21 cellular contexts compared by ENCODE assay signal in the genomic region with DNA sequence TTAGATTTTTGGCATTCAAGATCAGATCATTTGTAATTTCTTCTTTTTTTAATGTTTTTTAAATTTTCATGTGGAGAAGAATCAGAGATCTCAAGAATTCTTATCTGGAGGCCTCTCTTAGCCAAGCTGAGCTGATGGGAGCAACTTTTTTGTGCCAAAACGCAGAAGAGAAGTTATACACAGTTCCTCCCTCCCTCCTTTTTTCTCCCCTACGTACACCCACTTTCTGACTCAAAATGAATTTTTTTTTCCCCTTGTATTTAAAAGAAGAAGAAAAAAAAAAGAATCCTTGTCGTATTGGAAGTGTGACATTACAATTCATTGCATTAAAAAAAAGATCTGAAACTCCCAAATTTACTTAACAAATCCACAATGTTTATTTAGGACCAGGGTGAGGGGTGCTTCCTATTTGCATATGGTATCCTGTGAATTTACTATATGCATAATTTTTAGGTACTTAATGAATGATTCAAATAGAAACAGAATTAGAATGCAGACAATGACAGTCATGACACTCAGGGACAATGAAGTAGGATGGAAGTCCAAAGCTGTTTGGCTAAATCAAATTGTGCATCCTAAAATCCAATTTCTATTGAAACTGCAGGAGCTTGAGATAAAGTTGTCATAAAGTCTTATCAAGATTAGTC. TPM values are rescaled to one million over a fixed set of nuclear protein-coding genes. Genes with fewer than 3 reads are reported as not detected.
DNase-seq lines count a peak whose midpoint lies in the region; ATAC-seq and TF ChIP-seq lines count a peak whose summit lies in the region.
"Had no signal": no experiment of that assay in that cellular context is flagged by ENCODE, and none has a peak within 500 bp of the region (broad histone marks: within the 10 kb centered on the region; RNA-seq: fewer than 3 reads in every experiment).

No MANE protein-coding gene starts in this region.

- H3K4me3 ChIP-seq in left ventricle myocardium inferior (no peak overlapping the region), OCI-LY7 (ENCODE audit: low read depth, low read length, poor library complexity, severe bottlenecking) (no peak overlapping the region), osteoblast (ENCODE audit: insufficient read depth, low read length) (no peak overlapping the region)
- H3K4me3 ChIP-seq: Peyer's patch had no signal

- no peaks in the 10 kb centered on the region for H3K9me3 Mint-ChIP-seq in activated CD8-positive, alpha-beta T cell treated with anti-CD3 and anti-CD28 coated beads, Interleukin-2, amount 10 ng/mL, durations not matched to agents 7 days and 5 days (ENCODE audit: insufficient read depth)
- H3K9me3 Mint-ChIP-seq: CD4-positive, alpha-beta T cell had no signal

- intact Hi-C loops in left ventricle myocardium inferior (cut with micrococcal nuclease) (no loop called here), Right ventricle myocardium inferior (cut with DNase I) (loop anchor here (5.0 kb wide), 1 partner anchor 33 kb away; no protein-coding TSS in a partner anchor), OCI-LY7 (cut with micrococcal nuclease; ENCODE audit: unreplicated experiment) (no loop called here)

- H3K27ac ChIP-seq in left ventricle myocardium inferior (replicated peaks): peak overlapping the region; percentile 7
- no peak overlapping the region for H3K27ac ChIP-seq in OCI-LY7 (ENCODE audit: low read depth, low read length, poor library complexity, severe bottlenecking)
- peak overlapping the region; percentile 97 for H3K27ac ChIP-seq in osteoblast (ENCODE audit: low read depth, low read length)
- H3K27ac ChIP-seq: 22Rv1, KMS-11, Peyer's patch had no signal

- no peak overlapping the region for H3K4me3 Mint-ChIP-seq in activated CD8-positive, alpha-beta T cell treated with anti-CD3 and anti-CD28 coated beads, Interleukin-2, amount 10 ng/mL, durations not matched to agents 7 days and 5 days
- H3K4me3 Mint-ChIP-seq: CD4-positive, alpha-beta T cell had no signal

- ATAC-seq in Right ventricle myocardium inferior (no peak), SK-N-SH treated with all-trans-retinoic acid at 6 μM for 48 hours (no peak), HG02973 (IDR thresholded peaks at IDR 0.05; ENCODE audit: unreplicated experiment) (no peak)
- ATAC-seq in activated CD8-positive, alpha-beta T cell treated with anti-CD3 and anti-CD28 coated beads, Interleukin-2, amount 10 ng/mL, durations not matched to agents 7 days and 5 days: no peak

- H4K20me1 ChIP-seq in OCI-LY7 (ENCODE audit: insufficient read depth, low read length) (no peaks in the 10 kb centered on the region), osteoblast (ENCODE audit: insufficient read depth, low read length) (no peaks in the 10 kb centered on the region)

- POLR2A ChIA-PET in OCI-LY7 (lab: Charles Lee): interaction anchor here (0.5 to 0.6 kb wide), 2 partner anchors 336 to 747 kb away, joined by 3 read pairs; no protein-coding TSS in a partner anchor
- POLR2A ChIA-PET in activated CD8-positive, alpha-beta T cell treated with anti-CD3 and anti-CD28 coated beads, Interleukin-2, amount 10 ng/mL, durations not matched to agents 7 days and 5 days (lab: Charles Lee): no interaction called here

- H3K4me1 ChIP-seq in left ventricle myocardium inferior (peaks cover 69% of the 10 kb centered on the region), OCI-LY7 (ENCODE audit: insufficient read depth, low read length, poor library complexity, severe bottlenecking) (peaks cover 88% of the 10 kb centered on the region), osteoblast (ENCODE audit: insufficient read depth, low read length) (peaks cover 69% of the 10 kb centered on the region)
- H3K4me1 ChIP-seq: Caco-2, Peyer's patch had no signal

- H3K36me3 ChIP-seq in left ventricle myocardium inferior (no peaks in the 10 kb centered on the region), OCI-LY7 (ENCODE audit: insufficient read depth, low read length) (no peaks in the 10 kb centered on the region), osteoblast (ENCODE audit: insufficient read depth, low read length) (no peaks in the 10 kb centered on the region)
- H3K36me3 ChIP-seq: Peyer's patch had no signal

- H3K36me3 Mint-ChIP-seq in activated CD8-positive, alpha-beta T cell treated with anti-CD3 and anti-CD28 coated beads, Interleukin-2, amount 10 ng/mL, durations not matched to agents 7 days and 5 days (ENCODE audit: low read depth): no peaks in the 10 kb centered on the region

- no peaks in the 10 kb centered on the region for H3K9me2 ChIP-seq in OCI-LY7 (ENCODE audit: insufficient read depth, low read length)

- no peak overlapping the region for H3K27ac Mint-ChIP-seq in activated CD8-positive, alpha-beta T cell treated with anti-CD3 and anti-CD28 coated beads, Interleukin-2, amount 10 ng/mL, durations not matched to agents 7 days and 5 days
- H3K27ac Mint-ChIP-seq: CD4-positive, alpha-beta T cell had no signal

- H3K4me2 ChIP-seq in OCI-LY7 (ENCODE audit: low read length) (peak overlapping the region; percentile 47), osteoblast (ENCODE audit: insufficient read depth, low read length) (no peak overlapping the region)
- H3K4me2 ChIP-seq: KMS-11 had no signal

- CTCF ChIA-PET in OCI-LY7 (lab: Charles Lee; ENCODE audit: unreplicated experiment): interaction anchor here (0.8 kb wide), 1 partner anchor 87 kb away, joined by 3 read pairs; no protein-coding TSS in a partner anchor
- CTCF ChIA-PET in activated CD8-positive, alpha-beta T cell treated with anti-CD3 and anti-CD28 coated beads, Interleukin-2, amount 10 ng/mL, durations not matched to agents 7 days and 5 days (lab: Charles Lee): no interaction called here

- no TSS peak for BruUV-seq in OCI-LY7 (replicated peaks; lab: Mats Ljungman, UMichigan)

- H3K79me2 ChIP-seq in OCI-LY7 (ENCODE audit: insufficient read depth, low read depth, low read length): peaks cover 27% of the 10 kb centered on the region; the same call in 1 of the 2 replicates
- H3K79me2 ChIP-seq in osteoblast (ENCODE audit: insufficient read depth, low read length): peaks cover 42% of the 10 kb centered on the region

- H3K27me3 Mint-ChIP-seq in activated CD8-positive, alpha-beta T cell treated with anti-CD3 and anti-CD28 coated beads, Interleukin-2, amount 10 ng/mL, durations not matched to agents 7 days and 5 days (ENCODE audit: low read depth): peaks cover 45% of the 10 kb centered on the region

- H3K9me3 ChIP-seq in left ventricle myocardium inferior (replicated peaks): no peaks in the 10 kb centered on the region
- no peaks in the 10 kb centered on the region for H3K9me3 ChIP-seq in OCI-LY7 (ENCODE audit: low read length)
- no peaks in the 10 kb centered on the region for H3K9me3 ChIP-seq in osteoblast (ENCODE audit: low read depth, low read length)
- H3K9me3 ChIP-seq: Caco-2, Peyer's patch had no signal

- H3K4me1 Mint-ChIP-seq in activated CD8-positive, alpha-beta T cell treated with anti-CD3 and anti-CD28 coated beads, Interleukin-2, amount 10 ng/mL, durations not matched to agents 7 days and 5 days (ENCODE audit: low read depth): no peaks in the 10 kb centered on the region

- H2AFZ ChIP-seq in OCI-LY7 (ENCODE audit: low read length) (no peak overlapping the region), osteoblast (ENCODE audit: low read length) (no peak overlapping the region)

- no peak for TF ChIP-seq CTCF in left ventricle myocardium inferior (IDR thresholded peaks at IDR 0.05; ENCODE audit: borderline replicate concordance)
- TF ChIP-seq CTCF in OCI-LY7 (conservative IDR thresholded peaks at IDR 0.05; ENCODE audit: low read length): no peak
- no peak for TF ChIP-seq CTCF in osteoblast (IDR thresholded peaks at IDR 0.05; ENCODE audit: extremely low read depth, low read depth, low read length)

- no peak for DNase-seq in left ventricle myocardium inferior
- DNase-seq in Right ventricle myocardium inferior (ENCODE audit: missing footprints): no peak
- DNase-seq in OCI-LY7 (ENCODE audit: low spot score): no peak
- no peak for DNase-seq in osteoblast (ENCODE audit: insufficient read length, low spot score, missing footprints)
- no peak for DNase-seq in activated naive CD4-positive, alpha-beta T cell treated with Interleukin-2 at 50 U/mL for 16 hours
- no peak for DNase-seq in activated CD8-positive, alpha-beta T cell treated with anti-CD3 and anti-CD28 coated beads, Interleukin-2, amount 10 ng/mL, durations not matched to agents 7 days and 5 days
- DNase-seq: Caco-2; CD4-positive, alpha-beta T cell; GF-D8; NCI-H1417 treated with DMSO at 0.1 percent for 48 hours; NCI-H187 treated with DMSO at 0.1 percent for 48 hours; NCI-H2227 treated with DMSO at 0.1 percent for 48 hours; NCI-H510A treated with DMSO at 0.1 percent for 48 hours; NCI-H82; Peyer's patch; Right ventricle myocardium superior had no signal

- H3K27me3 ChIP-seq in left ventricle myocardium inferior (ENCODE audit: low read depth): peaks cover 25% of the 10 kb centered on the region
- no peaks in the 10 kb centered on the region for H3K27me3 ChIP-seq in osteoblast (ENCODE audit: insufficient read depth, low read length)
- H3K27me3 ChIP-seq: Peyer's patch had no signal

TF ChIP-seq in SK-N-SH treated with all-trans-retinoic acid at 6 μM for 48 hours, 23 proteins besides CTCF, POLR2A, EP300 and RAD21 (continues in another document):
- TF ChIP-seq OSR1 (CRISPR knock-in tag; IDR thresholded peaks at IDR 0.05) (no peak), CREB5 (CRISPR knock-in tag; IDR thresholded peaks at IDR 0.05; ENCODE audit: low read depth) (no peak), ISL1 (CRISPR knock-in tag; IDR thresholded peaks at IDR 0.05) (no peak), TOX (CRISPR knock-in tag; IDR thresholded peaks at IDR 0.05; ENCODE audit: borderline replicate concordance) (no peak), CSDC2 (CRISPR knock-in tag; IDR thresholded peaks at IDR 0.05) (no peak)

RNA-seq across cellular contexts. Expression of gene EBF1, which starts 54.4 kb away (rescaled TPM):
- 10.4 TPM for total RNA-seq in left ventricle myocardium inferior
- 17.1 TPM for total RNA-seq in Right ventricle myocardium inferior
- 20.3 and 26.3 TPM in 2 replicates for total RNA-seq in OCI-LY7 (2014; rRNA removed; shearing (Covaris generic))
- total RNA-seq in OCI-LY7 (2022): 43.1 and 47.1 TPM in 2 replicates
- total RNA-seq in osteoblast: 66.2 and 72.2 TPM in 2 replicates
- total RNA-seq in activated CD8-positive, alpha-beta T cell treated with anti-CD3 and anti-CD28 coated beads, Interleukin-2, amount 10 ng/mL, durations not matched to agents 7 days and 5 days: under 1 TPM; 0.08 to 0.52 TPM
- total RNA-seq: Caco-2, HT-29 had no signal
